In genomic region chr11:129868626-129869025, GRCh38 we compare ENCODE assay signal across 1 cellular context. TPM values are rescaled to one million over a fixed set of nuclear protein-coding genes. Genes with fewer than 3 reads are reported as not detected.
"Had no signal": no experiment of that assay in that cellular context is flagged by ENCODE, and none has a peak within 500 bp of the region (broad histone marks: within the 10 kb centered on the region; RNA-seq: fewer than 3 reads in every experiment).

No MANE protein-coding gene starts in this region.

RNA-seq across cellular contexts. Expression of gene TMEM45B, which starts 53.0 kb away (rescaled TPM):
- total RNA-seq: SK-MEL-5 had no signal
